ENCODE assay signal across 7 cellular contexts in genomic region chr2:184877909-184878308, GRCh38.
"Had no signal": no experiment of that assay in that cellular context is flagged by ENCODE, and none has a peak within 500 bp of the region (broad histone marks: within the 10 kb centered on the region; RNA-seq: fewer than 3 reads in every experiment).

No MANE protein-coding gene starts in this region.

- H2AFZ ChIP-seq: GM23248 had no signal

- H3K36me3 ChIP-seq: HAP-1 had no signal

- FAIRE-seq: HTR-8/SVneo had no signal

- ATAC-seq: HCT116 had no signal

- H3K27ac ChIP-seq: GM23248 had no signal

- DNase-seq: GM23248, GOT3, H7, IMR-90 had no signal

- H3K4me3 ChIP-seq: GM23248, HAP-1 had no signal

- H3K4me1 ChIP-seq: HAP-1 had no signal

- H3K9ac ChIP-seq: GM23248 had no signal

- H3K9me3 ChIP-seq: HAP-1 had no signal
